Comparison of ENCODE assay signal across 35 cellular contexts in the genomic region with DNA sequence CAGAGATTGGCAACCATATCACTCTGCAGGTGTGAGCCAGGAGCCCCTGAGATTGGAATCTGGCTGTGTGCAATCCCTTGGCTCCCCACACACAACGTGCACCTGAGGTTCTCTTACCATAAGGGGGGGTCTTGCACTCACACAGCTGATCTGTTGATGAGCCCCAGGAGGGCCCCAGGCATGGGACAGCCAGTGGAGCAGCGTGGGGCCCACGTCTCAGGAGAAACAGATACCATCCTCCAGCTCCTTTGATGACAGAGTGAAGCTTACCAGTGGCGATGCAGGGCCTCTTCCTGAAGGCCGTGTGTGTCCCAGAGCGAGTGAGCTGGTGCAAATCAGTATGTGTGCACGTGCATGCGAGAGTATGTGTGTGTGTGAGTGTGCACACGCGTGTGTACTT.
"Had no signal": no experiment of that assay in that cellular context is flagged by ENCODE, and none has a peak within 500 bp of the region (broad histone marks: within the 10 kb centered on the region; RNA-seq: fewer than 3 reads in every experiment).

No MANE protein-coding gene starts in this region.

- H3K4me1 ChIP-seq: esophagus muscularis mucosa, gastrocnemius medialis, heart left ventricle had no signal

- H3K27ac ChIP-seq: brain microvascular endothelial cell, coronary artery, dorsolateral prefrontal cortex, esophagus muscularis mucosa, foreskin keratinocyte, gastrocnemius medialis, heart left ventricle, WERI-Rb-1 had no signal

- H3K27ac Mint-ChIP-seq: activated B cell treated with CpG ODN at 0.5 μM for 24 hours; activated CD8-positive, alpha-beta T cell treated with anti-CD3 and anti-CD28 coated beads for 36 hours; activated naive CD8-positive, alpha-beta T cell treated with anti-CD3 and anti-CD28 coated beads, Interleukin-2, amount 10 ng/mL, durations not matched to agents 7 days and 5 days; activated T-helper 17 cell treated with anti-CD3 and anti-CD28 coated beads, Interleukin-2, amount 50 U/mL, for 72 hours; dendritic cell treated with granulocyte-macrophage colony-stimulating factor and Interleukin-4, amounts not matched to agents 40 ng/mL and 50 ng/mL, for 4 days; effector memory CD8-positive, alpha-beta T cell; T-helper 17 cell; T-helper 2 cell treated with Interferon-gamma antibody and Interleukin-4, amounts not matched to agents 5 μg/mL and 100 μg/mL, for 36 hours had no signal

- H3K36me3 Mint-ChIP-seq: activated naive CD8-positive, alpha-beta T cell treated with anti-CD3 and anti-CD28 coated beads, Interleukin-2, amount 10 ng/mL, durations not matched to agents 7 days and 5 days had no signal

- ATAC-seq: activated CD4-positive, CD25-positive, alpha-beta regulatory T cell treated with anti-CD3 and anti-CD28 coated beads, Interleukin-2, amount 50 U/mL, for 24 hours; activated CD8-positive, alpha-beta T cell treated with anti-CD3 and anti-CD28 coated beads for 36 hours; activated T-cell treated with anti-CD3 and anti-CD28 coated beads, Interleukin-2, amount 50 U/mL, for 4 hours; activated T-helper 17 cell treated with anti-CD3 and anti-CD28 coated beads, Interleukin-2, amount 50 U/mL, for 72 hours; effector memory CD8-positive, alpha-beta T cell; foreskin keratinocyte; gastrocnemius medialis; heart left ventricle; T-helper 17 cell had no signal

- H3K27me3 Mint-ChIP-seq: activated B cell treated with CpG ODN at 0.5 μM for 24 hours; activated T-helper 17 cell treated with anti-CD3 and anti-CD28 coated beads, Interleukin-2, amount 50 U/mL, for 72 hours; central memory CD8-positive, alpha-beta T cell; dendritic cell treated with granulocyte-macrophage colony-stimulating factor and Interleukin-4, amounts not matched to agents 40 ng/mL and 50 ng/mL, for 4 days; effector memory CD8-positive, alpha-beta T cell; T-helper 17 cell had no signal

- H3K9me3 Mint-ChIP-seq: activated CD8-positive, alpha-beta T cell treated with anti-CD3 and anti-CD28 coated beads for 36 hours; activated naive CD8-positive, alpha-beta T cell treated with anti-CD3 and anti-CD28 coated beads, Interleukin-2, amount 10 ng/mL, durations not matched to agents 7 days and 5 days had no signal

- H3K9me3 ChIP-seq: esophagus muscularis mucosa, gastrocnemius medialis, heart left ventricle had no signal

- H3K36me3 ChIP-seq: brain microvascular endothelial cell, esophagus muscularis mucosa, gastrocnemius medialis, heart left ventricle, WERI-Rb-1 had no signal

- FAIRE-seq: astrocyte, bronchial epithelial cell had no signal

- H3K27me3 ChIP-seq: brain microvascular endothelial cell, foreskin keratinocyte, gastrocnemius medialis, heart left ventricle had no signal

- H3K4me3 Mint-ChIP-seq: activated B cell treated with CpG ODN at 0.5 μM for 24 hours; activated CD8-positive, alpha-beta T cell treated with anti-CD3 and anti-CD28 coated beads for 36 hours; activated naive CD8-positive, alpha-beta T cell treated with anti-CD3 and anti-CD28 coated beads, Interleukin-2, amount 10 ng/mL, durations not matched to agents 7 days and 5 days; activated T-cell treated with anti-CD3 and anti-CD28 coated beads, Interleukin-2, amount 50 U/mL, for 4 hours; activated T-helper 17 cell treated with anti-CD3 and anti-CD28 coated beads, Interleukin-2, amount 50 U/mL, for 72 hours; central memory CD8-positive, alpha-beta T cell; dendritic cell treated with granulocyte-macrophage colony-stimulating factor and Interleukin-4, amounts not matched to agents 40 ng/mL and 50 ng/mL, for 4 days; effector memory CD8-positive, alpha-beta T cell; T-helper 17 cell; T-helper 2 cell treated with Interferon-gamma antibody and Interleukin-4, amounts not matched to agents 5 μg/mL and 100 μg/mL, for 36 hours had no signal

- H3K4me1 Mint-ChIP-seq: activated naive CD8-positive, alpha-beta T cell treated with anti-CD3 and anti-CD28 coated beads, Interleukin-2, amount 10 ng/mL, durations not matched to agents 7 days and 5 days; activated T-helper 17 cell treated with anti-CD3 and anti-CD28 coated beads, Interleukin-2, amount 50 U/mL, for 72 hours; central memory CD8-positive, alpha-beta T cell; T-helper 17 cell had no signal

- H3K4me3 ChIP-seq: coronary artery, dorsolateral prefrontal cortex, esophagus muscularis mucosa, gastrocnemius medialis, heart left ventricle had no signal

- DNase-seq: activated B cell treated with CpG ODN at 0.5 μM for 24 hours; activated CD4-positive, alpha-beta T cell treated with anti-CD3 and anti-CD28 coated beads for 48 hours; activated CD4-positive, alpha-beta T cell treated with anti-CD3 and anti-CD28 coated beads, Interleukin-2, amount 50 U/mL, for 1 hour; activated CD4-positive, alpha-beta T cell treated with anti-CD3 and anti-CD28 coated beads, Interleukin-2, amount 50 U/mL, for 48 hours; activated CD8-positive, alpha-beta memory T cell treated with anti-CD3 and anti-CD28 coated beads for 24 hours; activated CD8-positive, alpha-beta T cell treated with anti-CD3 and anti-CD28 coated beads for 36 hours; activated effector memory CD4-positive, alpha-beta T cell treated with Interleukin-2 at 50 U/mL for 16 hours; activated gamma-delta T cell treated with Interleukin-2 at 50 U/mL for 16 hours; activated naive CD4-positive, alpha-beta T cell treated with anti-CD3 and anti-CD28 coated beads, Interleukin-2, amount 50 U/mL, for 16 hours; activated naive CD4-positive, alpha-beta T cell treated with Interleukin-2 at 50 U/mL for 16 hours; activated naive CD8-positive, alpha-beta T cell treated with anti-CD3 and anti-CD28 coated beads, Interleukin-2, amount 10 ng/mL, durations not matched to agents 7 days and 5 days; activated T-cell treated with anti-CD3 and anti-CD28 coated beads, Interleukin-2, amount 50 U/mL, for 4 hours; amniotic stem cell; anterior cingulate cortex; brain microvascular endothelial cell; dorsolateral prefrontal cortex; effector memory CD8-positive, alpha-beta T cell; erythroblast; foreskin keratinocyte; gastrocnemius medialis; glutamatergic neuron; heart left ventricle; T-helper 1 cell; T-helper 17 cell; T1000; WERI-Rb-1 had no signal
